ENCODE assay signal across 1 cellular context in the genomic region with DNA sequence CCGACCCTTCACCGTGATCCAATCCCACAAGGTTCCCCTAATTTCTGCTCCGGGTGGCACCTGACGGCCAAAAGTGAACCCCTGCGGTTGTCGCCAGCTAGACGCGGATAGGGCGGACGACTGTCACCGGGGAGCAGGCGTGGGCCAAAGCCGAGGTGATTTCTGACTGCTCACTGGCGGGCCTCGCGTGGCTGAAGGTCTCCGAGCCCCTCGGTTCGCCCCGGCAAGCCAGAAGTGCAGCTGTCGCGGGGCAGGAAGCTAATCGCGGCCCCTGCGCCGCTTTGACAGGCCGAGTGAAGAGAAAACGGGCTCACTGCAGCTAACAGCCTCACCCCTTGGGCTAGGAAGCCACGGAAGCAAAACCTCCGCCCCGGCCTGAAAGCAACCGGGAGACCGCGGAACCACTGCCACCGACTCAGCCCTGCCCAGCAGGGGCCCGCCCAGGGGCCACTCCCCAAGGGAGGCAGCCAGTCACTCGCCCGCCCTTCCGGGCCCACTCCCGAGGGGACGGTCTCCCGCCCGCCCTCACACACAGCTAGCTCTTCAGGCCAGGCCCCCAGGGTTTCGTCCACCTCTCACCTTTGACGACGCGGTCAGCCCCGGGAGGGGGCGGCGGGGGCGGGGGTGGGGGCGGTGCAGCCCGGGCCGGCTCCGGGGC.
TF ChIP-seq lines count a peak whose summit lies in the region.

No MANE protein-coding gene starts in this region.

TF ChIP-seq in HepG2, 621 proteins besides CTCF, POLR2A, EP300 and RAD21 (continued from another document and continues in another):
- TF ChIP-seq, protein P1, sequence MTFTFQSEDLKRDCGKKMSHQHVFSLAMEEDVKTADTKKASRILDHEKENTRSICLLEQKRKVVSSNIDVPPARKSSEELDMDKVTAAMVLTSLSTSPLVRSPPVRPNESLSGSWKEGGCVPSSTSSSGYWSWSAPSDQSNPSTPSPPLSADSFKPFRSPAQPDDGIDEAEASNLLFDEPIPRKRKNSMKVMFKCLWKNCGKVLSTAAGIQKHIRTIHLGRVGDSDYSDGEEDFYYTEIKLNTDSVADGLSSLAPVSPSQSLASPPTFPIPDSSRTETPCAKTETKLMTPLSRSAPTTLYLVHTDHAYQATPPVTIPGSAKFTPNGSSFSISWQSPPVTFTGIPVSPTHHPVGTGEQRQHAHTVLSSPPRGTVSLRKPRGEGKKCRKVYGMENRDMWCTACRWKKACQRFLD (CRISPR knock-in tag; IDR thresholded peaks at IDR 0.05; ENCODE audit: borderline replicate concordance), result no peak; the same call in 1 of the 2 replicates
- TF ChIP-seq PCBP1 (IDR thresholded peaks at IDR 0.05; ENCODE audit: borderline replicate concordance, low read depth, low read length) (0 out of 2 replicates have a peak, but pooled peaks have one; percentile 36), MIER2 (CRISPR knock-in tag; IDR thresholded peaks at IDR 0.05) (no peak), ZNF501 (CRISPR knock-in tag; IDR thresholded peaks at IDR 0.05) (peak; percentile 78; the same call in 1 of the 2 replicates), ZFY (CRISPR knock-in tag; IDR thresholded peaks at IDR 0.05) (peak; percentile 79), HDAC6 (IDR thresholded peaks at IDR 0.05; ENCODE audit: low read depth, low read length) (no peak), ZNF367 (CRISPR knock-in tag; IDR thresholded peaks at IDR 0.05; ENCODE audit: borderline replicate concordance) (no peak), HES4 (CRISPR knock-in tag; IDR thresholded peaks at IDR 0.05; ENCODE audit: borderline replicate concordance) (no peak), ZBTB3 (CRISPR knock-in tag; IDR thresholded peaks at IDR 0.05; ENCODE audit: borderline replicate concordance, low read depth) (no peak), SMYD3 (CRISPR knock-in tag; IDR thresholded peaks at IDR 0.05) (no peak), ZNF713 (CRISPR knock-in tag; IDR thresholded peaks at IDR 0.05) (no peak), KLF12 (CRISPR knock-in tag; IDR thresholded peaks at IDR 0.05; ENCODE audit: borderline replicate concordance) (peak; percentile 92), SATB2 (CRISPR knock-in tag; IDR thresholded peaks at IDR 0.05) (peak; percentile 84; the same call in 1 of the 2 replicates), ZNF572 (CRISPR knock-in tag; IDR thresholded peaks at IDR 0.05) (no peak), ZNF441 (CRISPR knock-in tag; IDR thresholded peaks at IDR 0.05; ENCODE audit: borderline replicate concordance) (no peak), KDM6A (CRISPR knock-in tag; IDR thresholded peaks at IDR 0.05; ENCODE audit: low read depth) (no peak), CHD2 (IDR thresholded peaks at IDR 0.05; ENCODE audit: low read depth, low read length) (no peak), SMARCE1 (IDR thresholded peaks at IDR 0.05; ENCODE audit: borderline replicate concordance) (no peak), ZNF136 (CRISPR knock-in tag; IDR thresholded peaks at IDR 0.05; ENCODE audit: low read depth) (no peak), JARID2 (CRISPR knock-in tag; IDR thresholded peaks at IDR 0.05; ENCODE audit: insufficient replicate concordance) (no peak), ZNF816 (CRISPR knock-in tag; IDR thresholded peaks at IDR 0.05; ENCODE audit: borderline replicate concordance) (no peak), CBX2 (IDR thresholded peaks at IDR 0.05; ENCODE audit: low read depth, low read length) (no peak), CBX2 (CRISPR knock-in tag; IDR thresholded peaks at IDR 0.05; ENCODE audit: low read depth) (no peak), SSRP1 (CRISPR knock-in tag; IDR thresholded peaks at IDR 0.05) (no peak), HMGA1 (CRISPR knock-in tag; conservative IDR thresholded peaks at IDR 0.05) (no peak), HOXA9 (CRISPR knock-in tag; IDR thresholded peaks at IDR 0.05; ENCODE audit: borderline replicate concordance) (no peak), ZFP36 (IDR thresholded peaks at IDR 0.05; ENCODE audit: borderline replicate concordance, low read depth, low read length, partially characterized antibody) (no peak), KDM5A (IDR thresholded peaks at IDR 0.05; ENCODE audit: borderline replicate concordance, low read length) (no peak; the same call in 1 of the 2 replicates), JUN (CRISPR knock-in tag; IDR thresholded peaks at IDR 0.05) (no peak), BCL6 (CRISPR knock-in tag; IDR thresholded peaks at IDR 0.05) (no peak), MEF2D (CRISPR knock-in tag; IDR thresholded peaks at IDR 0.05) (peak; percentile 76; the same call in 1 of the 2 replicates), ZNF282 (IDR thresholded peaks at IDR 0.05; ENCODE audit: partially characterized antibody) (no peak), HDAC1 (CRISPR knock-in tag; IDR thresholded peaks at IDR 0.05) (no peak; the same call in 1 of the 2 replicates), ZNF224 (CRISPR knock-in tag; IDR thresholded peaks at IDR 0.05) (peak; percentile 58; the same call in 1 of the 2 replicates), ZNF124 (CRISPR knock-in tag; IDR thresholded peaks at IDR 0.05) (peak; percentile 27; the same call in 1 of the 2 replicates), ZNF605 (CRISPR knock-in tag; IDR thresholded peaks at IDR 0.05) (no peak; the same call in 1 of the 2 replicates), CHD4 (IDR thresholded peaks at IDR 0.05; ENCODE audit: borderline replicate concordance, low read length) (no peak), TOPORS (CRISPR knock-in tag; IDR thresholded peaks at IDR 0.05) (no peak), TGIF2 (CRISPR knock-in tag; IDR thresholded peaks at IDR 0.05) (0 out of 2 replicates have a peak, but pooled peaks have one; percentile 48), TEAD2 (CRISPR knock-in tag; IDR thresholded peaks at IDR 0.05) (0 out of 2 replicates have a peak, but pooled peaks have one; percentile 69), TEAD3 (CRISPR knock-in tag; optimal IDR thresholded peaks at IDR 0.05; ENCODE audit: borderline replicate concordance) (no peak), ZNF556 (CRISPR knock-in tag; IDR thresholded peaks at IDR 0.05; ENCODE audit: borderline replicate concordance) (no peak), KDM1A (CRISPR knock-in tag; IDR thresholded peaks at IDR 0.05) (no peak), SMC3 (IDR thresholded peaks at IDR 0.05; ENCODE audit: low read length) (no peak), FOXA3 (CRISPR knock-in tag; IDR thresholded peaks at IDR 0.05) (no peak), SP2 (CRISPR knock-in tag; IDR thresholded peaks at IDR 0.05) (no peak), U2AF1 (optimal IDR thresholded peaks at IDR 0.05; ENCODE audit: low read depth, low read length) (no peak), ZC3H13 (CRISPR knock-in tag; IDR thresholded peaks at IDR 0.05) (no peak), EEA1 (CRISPR knock-in tag; IDR thresholded peaks at IDR 0.05; ENCODE audit: borderline replicate concordance) (no peak; the same call in 1 of the 2 replicates), FOXP1 (IDR thresholded peaks at IDR 0.05) (no peak), FOXP1 (CRISPR knock-in tag; IDR thresholded peaks at IDR 0.05) (no peak), TRIM24 (CRISPR knock-in tag; IDR thresholded peaks at IDR 0.05) (no peak), HIVEP1 (CRISPR knock-in tag; IDR thresholded peaks at IDR 0.05) (peak; percentile 70; the same call in 1 of the 2 replicates), MAF1 (CRISPR knock-in tag; IDR thresholded peaks at IDR 0.05; ENCODE audit: borderline replicate concordance) (no peak)
- TF ChIP-seq, protein P2, sequence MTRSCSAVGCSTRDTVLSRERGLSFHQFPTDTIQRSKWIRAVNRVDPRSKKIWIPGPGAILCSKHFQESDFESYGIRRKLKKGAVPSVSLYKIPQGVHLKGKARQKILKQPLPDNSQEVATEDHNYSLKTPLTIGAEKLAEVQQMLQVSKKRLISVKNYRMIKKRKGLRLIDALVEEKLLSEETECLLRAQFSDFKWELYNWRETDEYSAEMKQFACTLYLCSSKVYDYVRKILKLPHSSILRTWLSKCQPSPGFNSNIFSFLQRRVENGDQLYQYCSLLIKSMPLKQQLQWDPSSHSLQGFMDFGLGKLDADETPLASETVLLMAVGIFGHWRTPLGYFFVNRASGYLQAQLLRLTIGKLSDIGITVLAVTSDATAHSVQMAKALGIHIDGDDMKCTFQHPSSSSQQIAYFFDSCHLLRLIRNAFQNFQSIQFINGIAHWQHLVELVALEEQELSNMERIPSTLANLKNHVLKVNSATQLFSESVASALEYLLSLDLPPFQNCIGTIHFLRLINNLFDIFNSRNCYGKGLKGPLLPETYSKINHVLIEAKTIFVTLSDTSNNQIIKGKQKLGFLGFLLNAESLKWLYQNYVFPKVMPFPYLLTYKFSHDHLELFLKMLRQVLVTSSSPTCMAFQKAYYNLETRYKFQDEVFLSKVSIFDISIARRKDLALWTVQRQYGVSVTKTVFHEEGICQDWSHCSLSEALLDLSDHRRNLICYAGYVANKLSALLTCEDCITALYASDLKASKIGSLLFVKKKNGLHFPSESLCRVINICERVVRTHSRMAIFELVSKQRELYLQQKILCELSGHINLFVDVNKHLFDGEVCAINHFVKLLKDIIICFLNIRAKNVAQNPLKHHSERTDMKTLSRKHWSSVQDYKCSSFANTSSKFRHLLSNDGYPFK (CRISPR knock-in tag; IDR thresholded peaks at IDR 0.05; ENCODE audit: borderline replicate concordance), result no peak; the same call in 1 of the 2 replicates
- TF ChIP-seq, protein P3, sequence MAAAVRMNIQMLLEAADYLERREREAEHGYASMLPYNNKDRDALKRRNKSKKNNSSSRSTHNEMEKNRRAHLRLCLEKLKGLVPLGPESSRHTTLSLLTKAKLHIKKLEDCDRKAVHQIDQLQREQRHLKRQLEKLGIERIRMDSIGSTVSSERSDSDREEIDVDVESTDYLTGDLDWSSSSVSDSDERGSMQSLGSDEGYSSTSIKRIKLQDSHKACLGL (CRISPR knock-in tag; IDR thresholded peaks at IDR 0.05), result peak; percentile 64
- TF ChIP-seq, protein P4, sequence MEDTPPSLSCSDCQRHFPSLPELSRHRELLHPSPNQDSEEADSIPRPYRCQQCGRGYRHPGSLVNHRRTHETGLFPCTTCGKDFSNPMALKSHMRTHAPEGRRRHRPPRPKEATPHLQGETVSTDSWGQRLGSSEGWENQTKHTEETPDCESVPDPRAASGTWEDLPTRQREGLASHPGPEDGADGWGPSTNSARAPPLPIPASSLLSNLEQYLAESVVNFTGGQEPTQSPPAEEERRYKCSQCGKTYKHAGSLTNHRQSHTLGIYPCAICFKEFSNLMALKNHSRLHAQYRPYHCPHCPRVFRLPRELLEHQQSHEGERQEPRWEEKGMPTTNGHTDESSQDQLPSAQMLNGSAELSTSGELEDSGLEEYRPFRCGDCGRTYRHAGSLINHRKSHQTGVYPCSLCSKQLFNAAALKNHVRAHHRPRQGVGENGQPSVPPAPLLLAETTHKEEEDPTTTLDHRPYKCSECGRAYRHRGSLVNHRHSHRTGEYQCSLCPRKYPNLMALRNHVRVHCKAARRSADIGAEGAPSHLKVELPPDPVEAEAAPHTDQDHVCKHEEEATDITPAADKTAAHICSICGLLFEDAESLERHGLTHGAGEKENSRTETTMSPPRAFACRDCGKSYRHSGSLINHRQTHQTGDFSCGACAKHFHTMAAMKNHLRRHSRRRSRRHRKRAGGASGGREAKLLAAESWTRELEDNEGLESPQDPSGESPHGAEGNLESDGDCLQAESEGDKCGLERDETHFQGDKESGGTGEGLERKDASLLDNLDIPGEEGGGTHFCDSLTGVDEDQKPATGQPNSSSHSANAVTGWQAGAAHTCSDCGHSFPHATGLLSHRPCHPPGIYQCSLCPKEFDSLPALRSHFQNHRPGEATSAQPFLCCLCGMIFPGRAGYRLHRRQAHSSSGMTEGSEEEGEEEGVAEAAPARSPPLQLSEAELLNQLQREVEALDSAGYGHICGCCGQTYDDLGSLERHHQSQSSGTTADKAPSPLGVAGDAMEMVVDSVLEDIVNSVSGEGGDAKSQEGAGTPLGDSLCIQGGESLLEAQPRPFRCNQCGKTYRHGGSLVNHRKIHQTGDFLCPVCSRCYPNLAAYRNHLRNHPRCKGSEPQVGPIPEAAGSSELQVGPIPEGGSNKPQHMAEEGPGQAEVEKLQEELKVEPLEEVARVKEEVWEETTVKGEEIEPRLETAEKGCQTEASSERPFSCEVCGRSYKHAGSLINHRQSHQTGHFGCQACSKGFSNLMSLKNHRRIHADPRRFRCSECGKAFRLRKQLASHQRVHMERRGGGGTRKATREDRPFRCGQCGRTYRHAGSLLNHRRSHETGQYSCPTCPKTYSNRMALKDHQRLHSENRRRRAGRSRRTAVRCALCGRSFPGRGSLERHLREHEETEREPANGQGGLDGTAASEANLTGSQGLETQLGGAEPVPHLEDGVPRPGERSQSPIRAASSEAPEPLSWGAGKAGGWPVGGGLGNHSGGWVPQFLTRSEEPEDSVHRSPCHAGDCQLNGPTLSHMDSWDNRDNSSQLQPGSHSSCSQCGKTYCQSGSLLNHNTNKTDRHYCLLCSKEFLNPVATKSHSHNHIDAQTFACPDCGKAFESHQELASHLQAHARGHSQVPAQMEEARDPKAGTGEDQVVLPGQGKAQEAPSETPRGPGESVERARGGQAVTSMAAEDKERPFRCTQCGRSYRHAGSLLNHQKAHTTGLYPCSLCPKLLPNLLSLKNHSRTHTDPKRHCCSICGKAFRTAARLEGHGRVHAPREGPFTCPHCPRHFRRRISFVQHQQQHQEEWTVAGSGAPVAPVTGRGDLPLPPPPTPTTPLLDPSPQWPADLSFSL (CRISPR knock-in tag; IDR thresholded peaks at IDR 0.05), result no peak
- TF ChIP-seq, protein P5, sequence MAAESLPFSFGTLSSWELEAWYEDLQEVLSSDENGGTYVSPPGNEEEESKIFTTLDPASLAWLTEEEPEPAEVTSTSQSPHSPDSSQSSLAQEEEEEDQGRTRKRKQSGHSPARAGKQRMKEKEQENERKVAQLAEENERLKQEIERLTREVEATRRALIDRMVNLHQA (CRISPR knock-in tag; IDR thresholded peaks at IDR 0.05), result no peak
- TF ChIP-seq, protein P6, sequence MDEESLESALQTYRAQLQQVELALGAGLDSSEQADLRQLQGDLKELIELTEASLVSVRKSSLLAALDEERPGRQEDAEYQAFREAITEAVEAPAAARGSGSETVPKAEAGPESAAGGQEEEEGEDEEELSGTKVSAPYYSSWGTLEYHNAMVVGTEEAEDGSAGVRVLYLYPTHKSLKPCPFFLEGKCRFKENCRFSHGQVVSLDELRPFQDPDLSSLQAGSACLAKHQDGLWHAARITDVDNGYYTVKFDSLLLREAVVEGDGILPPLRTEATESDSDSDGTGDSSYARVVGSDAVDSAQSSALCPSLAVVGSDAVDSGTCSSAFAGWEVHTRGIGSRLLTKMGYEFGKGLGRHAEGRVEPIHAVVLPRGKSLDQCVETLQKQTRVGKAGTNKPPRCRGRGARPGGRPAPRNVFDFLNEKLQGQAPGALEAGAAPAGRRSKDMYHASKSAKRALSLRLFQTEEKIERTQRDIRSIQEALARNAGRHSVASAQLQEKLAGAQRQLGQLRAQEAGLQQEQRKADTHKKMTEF (CRISPR knock-in tag; IDR thresholded peaks at IDR 0.05), result 0 out of 2 replicates have a peak, but pooled peaks have one; percentile 36
- TF ChIP-seq, protein P7, sequence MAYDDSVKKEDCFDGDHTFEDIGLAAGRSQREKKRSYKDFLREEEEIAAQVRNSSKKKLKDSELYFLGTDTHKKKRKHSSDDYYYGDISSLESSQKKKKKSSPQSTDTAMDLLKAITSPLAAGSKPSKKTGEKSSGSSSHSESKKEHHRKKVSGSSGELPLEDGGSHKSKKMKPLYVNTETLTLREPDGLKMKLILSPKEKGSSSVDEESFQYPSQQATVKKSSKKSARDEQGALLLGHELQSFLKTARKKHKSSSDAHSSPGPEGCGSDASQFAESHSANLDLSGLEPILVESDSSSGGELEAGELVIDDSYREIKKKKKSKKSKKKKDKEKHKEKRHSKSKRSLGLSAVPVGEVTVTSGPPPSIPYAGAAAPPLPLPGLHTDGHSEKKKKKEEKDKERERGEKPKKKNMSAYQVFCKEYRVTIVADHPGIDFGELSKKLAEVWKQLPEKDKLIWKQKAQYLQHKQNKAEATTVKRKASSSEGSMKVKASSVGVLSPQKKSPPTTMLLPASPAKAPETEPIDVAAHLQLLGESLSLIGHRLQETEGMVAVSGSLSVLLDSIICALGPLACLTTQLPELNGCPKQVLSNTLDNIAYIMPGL (CRISPR knock-in tag; IDR thresholded peaks at IDR 0.05; ENCODE audit: borderline replicate concordance in 1 of 2, low read depth in 1 of 2), result no peak
